30 cellular contexts compared by ENCODE assay signal in the genomic region with DNA sequence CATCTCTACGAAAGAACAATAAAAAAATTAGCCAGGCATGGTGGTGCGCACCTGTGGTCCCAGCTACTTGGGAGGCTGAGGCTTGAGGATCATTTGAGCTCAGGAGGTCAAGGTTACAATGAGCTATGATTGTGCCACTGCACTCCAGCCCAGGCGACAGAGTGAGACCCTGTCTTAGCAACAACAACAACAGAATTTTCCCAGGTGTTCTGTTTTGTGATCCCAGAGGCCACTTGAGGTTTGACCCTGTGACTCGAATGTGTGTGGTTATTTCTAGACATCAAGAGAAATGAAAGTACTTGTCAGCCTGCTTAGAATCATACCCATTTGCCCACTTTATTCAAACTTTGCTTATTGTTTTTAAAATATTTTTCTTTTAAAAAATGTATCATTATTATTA.
"Had no signal": no experiment of that assay in that cellular context is flagged by ENCODE, and none has a peak within 500 bp of the region (broad histone marks: within the 10 kb centered on the region; RNA-seq: fewer than 3 reads in every experiment).

No MANE protein-coding gene starts in this region.

- H3K4me3 Mint-ChIP-seq: immature natural killer cell; naive thymus-derived CD8-positive, alpha-beta T cell; nephron; neural crest cell; stimulated activated effector memory CD8-positive, alpha-beta T cell treated with anti-CD3 and anti-CD28 coated beads, Interleukin-12 subunit alpha, Interleukin-12 subunit beta, amount 100 ng/mL, for 72 hours; stimulated activated naive CD8-positive, alpha-beta T cell treated with anti-CD3 and anti-CD28 coated beads, Interleukin-15, Interleukin-2, amounts not matched to agents 100 ng/mL and 50 ng/mL, for 24 hours had no signal

- H3K9me3 Mint-ChIP-seq: immature natural killer cell; naive thymus-derived CD8-positive, alpha-beta T cell; nephron; neural crest cell; stimulated activated effector memory CD8-positive, alpha-beta T cell treated with anti-CD3 and anti-CD28 coated beads, Interleukin-12 subunit alpha, Interleukin-12 subunit beta, amount 100 ng/mL, for 72 hours; stimulated activated naive CD8-positive, alpha-beta T cell treated with anti-CD3 and anti-CD28 coated beads, Interleukin-15, Interleukin-2, amounts not matched to agents 100 ng/mL and 50 ng/mL, for 24 hours had no signal

- H3K9me3 ChIP-seq: left lung, lower lobe of right lung, pancreas, prostate gland, spleen, suprapubic skin, thoracic aorta, tibial artery, upper lobe of right lung had no signal

- FAIRE-seq: islet of Langerhans, kidney, pancreas, urothelium cell line had no signal

- DNase-seq: hypothalamus; immature natural killer cell; kidney; left colon; left lung; lower lobe of right lung; mammary epithelial cell; mesenchymal stem cell; naive thymus-derived CD8-positive, alpha-beta T cell; nucleus accumbens; pancreas; posterior cingulate gyrus; retina; right cardiac atrium; spleen; stimulated activated CD4-positive, alpha-beta T cell treated with anti-CD3 and anti-CD28 coated beads, Interleukin-4, amount 100 ng/mL, for 24 hours; stimulated activated naive CD4-positive, alpha-beta T cell; tibial artery; trophoblast cell; upper lobe of right lung had no signal

- H3K36me3 Mint-ChIP-seq: naive thymus-derived CD8-positive, alpha-beta T cell had no signal

- H3K4me1 ChIP-seq: pancreas, prostate gland had no signal

- H3K27ac ChIP-seq: left lung, lower lobe of right lung, pancreas, prostate gland, skin epidermis, spleen, suprapubic skin, thoracic aorta, tibial artery, upper lobe of right lung had no signal

- H3K27ac Mint-ChIP-seq: nephron; stimulated activated effector memory CD8-positive, alpha-beta T cell treated with anti-CD3 and anti-CD28 coated beads, Interleukin-12 subunit alpha, Interleukin-12 subunit beta, amount 100 ng/mL, for 72 hours; stimulated activated naive CD8-positive, alpha-beta T cell treated with anti-CD3 and anti-CD28 coated beads, Interleukin-15, Interleukin-2, amounts not matched to agents 100 ng/mL and 50 ng/mL, for 24 hours had no signal

- H3K27me3 ChIP-seq: left lung, pancreas, spleen, suprapubic skin, tibial artery, upper lobe of right lung had no signal

- H3K4me3 ChIP-seq: left lung, lower lobe of right lung, pancreas, prostate gland, skin epidermis, spleen, suprapubic skin, thoracic aorta, tibial artery, upper lobe of right lung had no signal

- H3K36me3 ChIP-seq: left lung, lower lobe of right lung, pancreas, prostate gland, spleen, suprapubic skin, thoracic aorta, tibial artery, upper lobe of right lung had no signal

- H3K27me3 Mint-ChIP-seq: naive thymus-derived CD8-positive, alpha-beta T cell; stimulated activated naive CD8-positive, alpha-beta T cell treated with anti-CD3 and anti-CD28 coated beads, Interleukin-15, Interleukin-2, amounts not matched to agents 100 ng/mL and 50 ng/mL, for 24 hours had no signal
